ENCODE assay signal across 1 cellular context in genomic region chr6:106637051-106637717, GRCh38.
TF ChIP-seq lines count a peak whose summit lies in the region.

No MANE protein-coding gene starts in this region.

TF ChIP-seq in WTC11, 78 proteins besides CTCF, POLR2A, EP300 and RAD21 (continued from another document):
- TF ChIP-seq RORB (CRISPR knock-in tag; IDR thresholded peaks at IDR 0.05) (no peak), JUN (CRISPR knock-in tag; IDR thresholded peaks at IDR 0.05) (no peak), NR1H2 (CRISPR knock-in tag; IDR thresholded peaks at IDR 0.05) (no peak), ATF1 (CRISPR knock-in tag; IDR thresholded peaks at IDR 0.05) (no peak)
